In genomic region chr17:37828313-37829124, GRCh38 we compare ENCODE assay signal across 11 cellular contexts.
DNase-seq lines count a peak whose midpoint lies in the region; ATAC-seq and TF ChIP-seq lines count a peak whose summit lies in the region.
"Had no signal": no experiment of that assay in that cellular context is flagged by ENCODE, and none has a peak within 500 bp of the region (broad histone marks: within the 10 kb centered on the region; RNA-seq: fewer than 3 reads in every experiment).

No MANE protein-coding gene starts in this region.

- no peak for TF ChIP-seq CTCF in right atrium auricular region (IDR thresholded peaks at IDR 0.05)
- TF ChIP-seq CTCF in OCI-LY7 (conservative IDR thresholded peaks at IDR 0.05; ENCODE audit: low read length): no peak
- TF ChIP-seq CTCF in H9 (conservative IDR thresholded peaks at IDR 0.05): no peak

- no peaks in the 10 kb centered on the region for H3K9me2 ChIP-seq in OCI-LY7 (ENCODE audit: insufficient read depth, low read length)

- H3K79me1 ChIP-seq in H9 (ENCODE audit: insufficient read depth, low read depth, low read length, poor library complexity, severe bottlenecking): no peaks in the 10 kb centered on the region

- H4K8ac ChIP-seq in H9 (replicated peaks; ENCODE audit: insufficient read length, low read depth, low read length): no peak overlapping the region

- H2BK20ac ChIP-seq in H9 (ENCODE audit: low read depth, low read length, poor library complexity, severe bottlenecking): no peak overlapping the region

- H4K5ac ChIP-seq in H9 (ENCODE audit: insufficient read length, low read depth, low read length): no peak overlapping the region

- CTCF ChIA-PET in OCI-LY7 (lab: Charles Lee; ENCODE audit: unreplicated experiment): interaction anchor here (0.8 kb wide), 1 partner anchor 8 kb away, joined by 3 read pairs; no protein-coding TSS in a partner anchor

- no peak for TF ChIP-seq POLR2A in erythroblast (IDR thresholded peaks at IDR 0.05; ENCODE audit: low read length)

- H3K4me1 Mint-ChIP-seq in H9: peaks cover 21 to 26% of the 10 kb centered on the region in 2 experiments
- H3K4me1 Mint-ChIP-seq: activated naive CD4-positive, alpha-beta T cell treated with anti-CD3 and anti-CD28 coated beads, Interleukin-2, amount 50 U/mL, for 24 hours had no signal

- no peak overlapping the region for H3K27ac ChIP-seq in right atrium auricular region
- peak overlapping the region; percentile 73 for H3K27ac ChIP-seq in OCI-LY7 (ENCODE audit: low read depth, low read length, poor library complexity, severe bottlenecking)
- no peak overlapping the region for H3K27ac ChIP-seq in H9 (ENCODE audit: insufficient read length, low read depth, low read length)

- H3K27ac Mint-ChIP-seq in H9: no peak overlapping the region
- H3K27ac Mint-ChIP-seq: activated naive CD4-positive, alpha-beta T cell treated with anti-CD3 and anti-CD28 coated beads, Interleukin-2, amount 50 U/mL, for 24 hours had no signal

- no peak overlapping the region for H2AK5ac ChIP-seq in H9 (ENCODE audit: insufficient read length, low read length)

- ATAC-seq in left ventricle myocardium superior: peak; percentile 41
- ATAC-seq in GM21786 (IDR thresholded peaks at IDR 0.05; ENCODE audit: unreplicated experiment): no peak

- H2BK15ac ChIP-seq in H9 (ENCODE audit: low read depth, low read length): no peak overlapping the region

- H3K4ac ChIP-seq in H9 (ENCODE audit: low read depth, low read length): no peak overlapping the region

- no peaks in the 10 kb centered on the region; the same call in 1 of the 2 replicates for H3K27me3 Mint-ChIP-seq in H9 (ENCODE audit: low read depth)

- DNase-seq in left ventricle myocardium superior: peak; percentile 28
- no peak for DNase-seq in right atrium auricular region (ENCODE audit: low spot score)
- no peak for DNase-seq in OCI-LY7 (ENCODE audit: low spot score)
- DNase-seq in erythroblast (lab: John Stamatoyannopoulos, UW): peak; percentile 71 to 77
- DNase-seq in H9: no peak
- DNase-seq in HK-2 (ENCODE audit: unreplicated experiment): no peak
- no peak for DNase-seq in T-helper 9 cell
- DNase-seq: NCI-H69 had no signal

- no CpG with 5 or more reads among the region's 7 CpGs for WGBS in H9 (ENCODE audit: extremely low coverage, insufficient read length, low lambda C conversion rate)

- H3K9me3 Mint-ChIP-seq in H9: no peaks in the 10 kb centered on the region
- H3K9me3 Mint-ChIP-seq: activated naive CD4-positive, alpha-beta T cell treated with anti-CD3 and anti-CD28 coated beads, Interleukin-2, amount 50 U/mL, for 24 hours had no signal

- POLR2A ChIA-PET in OCI-LY7 (lab: Charles Lee): interaction anchor here (0.9 kb wide), 1 partner anchor 20 kb away, joined by 3 read pairs; no protein-coding TSS in a partner anchor

- no peak overlapping the region for H2BK120ac ChIP-seq in H9 (ENCODE audit: low read depth, low read length, poor library complexity, severe bottlenecking)

- no peaks in the 10 kb centered on the region for H3K23me2 ChIP-seq in H9 (ENCODE audit: insufficient read length, low read depth, low read length, poor library complexity, severe bottlenecking)

- no peak overlapping the region for H3K4me3 Mint-ChIP-seq in H9
- H3K4me3 Mint-ChIP-seq: activated naive CD4-positive, alpha-beta T cell treated with anti-CD3 and anti-CD28 coated beads, Interleukin-2, amount 50 U/mL, for 24 hours; CD4-positive, CD25-positive, alpha-beta regulatory T cell had no signal

- H3K36me3 Mint-ChIP-seq in H9 (ENCODE audit: insufficient read depth in 1 of 3, low read depth in 3 of 3): no peaks in the 10 kb centered on the region
- H3K36me3 Mint-ChIP-seq: activated naive CD4-positive, alpha-beta T cell treated with anti-CD3 and anti-CD28 coated beads, Interleukin-2, amount 50 U/mL, for 24 hours; CD4-positive, CD25-positive, alpha-beta regulatory T cell had no signal

- no peak overlapping the region for H3K9ac ChIP-seq in H9 (ENCODE audit: extremely low read depth, insufficient read length, low read length)

- no peak overlapping the region for H2BK12ac ChIP-seq in H9 (ENCODE audit: insufficient read length, low read depth, low read length)

- H3K4me3 ChIP-seq in right atrium auricular region (no peak overlapping the region), OCI-LY7 (ENCODE audit: low read depth, low read length, poor library complexity, severe bottlenecking) (no peak overlapping the region)

- no peak overlapping the region for H3K18ac ChIP-seq in H9 (ENCODE audit: insufficient read length, low read depth, low read length)

- H3K36me3 ChIP-seq in right atrium auricular region (no peaks in the 10 kb centered on the region), OCI-LY7 (ENCODE audit: insufficient read depth, low read length) (no peaks in the 10 kb centered on the region)

- intact Hi-C loops in left ventricle myocardium superior (cut with micrococcal nuclease): no loop called here
- intact Hi-C loops in OCI-LY7 (cut with micrococcal nuclease; ENCODE audit: unreplicated experiment): no loop called here

- H3K27me3 ChIP-seq in right atrium auricular region (no peaks in the 10 kb centered on the region), H9 (ENCODE audit: insufficient read depth, low read length) (no peaks in the 10 kb centered on the region)

- no peak overlapping the region for H3K56ac ChIP-seq in H9 (ENCODE audit: insufficient read length, low read depth, low read length)

- no peaks in the 10 kb centered on the region for H4K20me1 ChIP-seq in OCI-LY7 (ENCODE audit: insufficient read depth, low read length)
- no peaks in the 10 kb centered on the region for H4K20me1 ChIP-seq in H9 (ENCODE audit: control insufficient read depth, insufficient read depth, insufficient read length)

- H3K9me3 ChIP-seq in right atrium auricular region: no peaks in the 10 kb centered on the region
- H3K9me3 ChIP-seq in OCI-LY7 (ENCODE audit: low read length): no peaks in the 10 kb centered on the region
- H3K9me3 ChIP-seq in H9 (ENCODE audit: control insufficient read depth, low read depth, low read length): no peaks in the 10 kb centered on the region

- no TSS peak for BruUV-seq in OCI-LY7 (replicated peaks; lab: Mats Ljungman, UMichigan)

- H3K23ac ChIP-seq in H9 (ENCODE audit: insufficient read length, low read depth, low read length): no peak overlapping the region

- H3K79me2 ChIP-seq in OCI-LY7 (ENCODE audit: insufficient read depth, low read depth, low read length) (no peaks in the 10 kb centered on the region), H9 (ENCODE audit: insufficient read depth, low read length) (no peaks in the 10 kb centered on the region)

- no peak overlapping the region for H3T11ph ChIP-seq in H9 (ENCODE audit: low read length)

- H3K14ac ChIP-seq in H9 (ENCODE audit: insufficient read depth, low read length): no peak overlapping the region

- H4K91ac ChIP-seq in H9 (ENCODE audit: insufficient read length, low read depth, low read length): no peak overlapping the region

- H2AFZ ChIP-seq in OCI-LY7 (ENCODE audit: low read length): peak overlapping the region; percentile 16; the same call in 1 of the 2 replicates
- H2AFZ ChIP-seq in H9 (ENCODE audit: low read length): no peak overlapping the region

- H3K4me2 ChIP-seq in OCI-LY7 (ENCODE audit: low read length) (peak overlapping the region; percentile 71), H9 (ENCODE audit: insufficient read depth, insufficient read length, low read length) (no peak overlapping the region)

- no peak overlapping the region for H2BK5ac ChIP-seq in H9 (ENCODE audit: insufficient read length, low read length)

- H3K4me1 ChIP-seq in right atrium auricular region (no peaks in the 10 kb centered on the region), OCI-LY7 (ENCODE audit: insufficient read depth, low read length, poor library complexity, severe bottlenecking) (peaks cover 77% of the 10 kb centered on the region), H9 (ENCODE audit: insufficient read depth, low read length) (peaks cover 2% of the 10 kb centered on the region; the same call in 1 of the 2 replicates)

Comparison
In these comparisons a context has a peak if more than half of its experiments do, and no peak if none do; other contexts are left out.
1. DNase-seq: peak in left ventricle myocardium superior (single experiment) and erythroblast (2 of 2); none in right atrium auricular region (single experiment), OCI-LY7 (single experiment), H9 (single experiment), HK-2 (single experiment) and T-helper 9 cell (single experiment).